ENCODE assay signal across 13 cellular contexts in the genomic region with DNA sequence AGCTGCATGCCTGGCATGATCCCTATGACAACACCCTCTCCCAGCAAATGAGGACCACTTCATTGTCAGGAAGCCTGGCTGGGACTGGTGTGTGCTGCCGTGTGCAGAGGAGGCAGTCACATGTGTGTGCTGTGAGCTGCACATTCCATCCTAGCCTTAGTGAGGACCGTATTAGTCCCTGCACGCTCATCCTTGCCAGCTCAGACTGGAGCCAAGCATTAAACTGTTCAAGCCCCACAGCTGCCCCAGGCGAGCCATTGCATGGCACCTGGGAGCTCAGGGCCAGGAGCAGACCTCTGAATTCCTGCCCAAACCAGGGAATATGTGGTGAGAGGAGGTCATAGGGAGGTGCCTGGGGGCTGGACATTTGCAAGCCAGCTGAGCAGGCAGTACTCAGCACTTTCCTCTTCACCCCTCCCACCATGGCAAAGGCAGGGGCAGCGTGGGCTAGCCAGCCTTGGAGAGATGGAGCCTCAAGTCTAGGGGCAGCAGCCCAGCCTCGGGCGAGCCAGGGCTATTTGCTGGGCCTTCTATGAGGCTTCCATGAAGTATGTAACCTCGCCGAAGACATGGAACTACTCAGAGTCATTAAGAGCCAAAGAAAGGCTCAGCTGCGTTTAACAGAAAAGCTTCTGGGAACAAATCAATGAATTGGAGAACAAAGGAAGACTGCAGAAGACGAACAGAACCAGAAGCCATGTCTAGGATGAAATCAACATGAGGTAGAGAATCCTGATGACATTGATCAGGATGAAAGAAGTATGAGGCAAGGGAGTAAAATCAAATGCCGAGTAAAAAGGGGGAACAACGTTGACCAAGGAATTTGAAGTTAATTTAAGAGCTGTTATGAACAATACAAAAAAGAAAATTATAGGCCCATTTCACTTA. TPM values are rescaled to one million over a fixed set of nuclear protein-coding genes. Genes with fewer than 3 reads are reported as not detected.
A peak's percentile ranks its signal among the peaks of the same experiment; 100 is the strongest.
DNase-seq lines count a peak whose midpoint lies in the region; ATAC-seq and TF ChIP-seq lines count a peak whose summit lies in the region.
"Had no signal": no experiment of that assay in that cellular context is flagged by ENCODE, and none has a peak within 500 bp of the region (broad histone marks: within the 10 kb centered on the region; RNA-seq: fewer than 3 reads in every experiment).

No MANE protein-coding gene starts in this region.

- ATAC-seq in HG03442 (IDR thresholded peaks at IDR 0.05; ENCODE audit: unreplicated experiment), result no peak

- no peaks in the 10 kb centered on the region for H3K9me3 ChIP-seq in right atrium auricular region

- peaks cover 0 to 54% of the 10 kb centered on the region in 2 donors for H3K4me1 ChIP-seq in right atrium auricular region

- no peaks in the 10 kb centered on the region for H3K36me3 Mint-ChIP-seq in progenitor cell of endocrine pancreas (ENCODE audit: insufficient read depth)

- H3K4me3 Mint-ChIP-seq in progenitor cell of endocrine pancreas (ENCODE audit: low read depth), result no peak overlapping the region

- no peaks in the 10 kb centered on the region for H3K36me3 ChIP-seq in H7 (replicated peaks; ENCODE audit: control insufficient read depth, insufficient read depth, low read length)
- H3K36me3 ChIP-seq in right atrium auricular region, result no peaks in the 10 kb centered on the region

- peaks cover 11% of the 10 kb centered on the region for H3K27me3 Mint-ChIP-seq in progenitor cell of endocrine pancreas

- H3K4me3 ChIP-seq in H7 (ENCODE audit: insufficient read depth, low read depth, low read length) (no peak overlapping the region), right atrium auricular region (no peak overlapping the region)

- DNase-seq in H7, result peak; percentile 19
- peak; percentile 44 for DNase-seq in astrocyte of the hippocampus (ENCODE audit: low read depth, low spot score)
- DNase-seq in right atrium auricular region (ENCODE audit: low spot score), result peak; percentile 76
- no peak for DNase-seq in stimulated activated CD4-positive, alpha-beta T cell treated with anti-CD3 and anti-CD28 coated beads, Interleukin-2, amount 100 ng/mL, for 48 hours
- no peak for DNase-seq in progenitor cell of endocrine pancreas (ENCODE audit: low spot score, unreplicated experiment)
- DNase-seq: DMS53; MM.1S; NK-92 treated with Interleukin-12 subunit alpha and Interleukin-12 subunit beta, amount 100 ng/mL, for 24 hours had no signal

- no peak overlapping the region for H3K27ac Mint-ChIP-seq in progenitor cell of endocrine pancreas

- H3K27ac ChIP-seq in right atrium auricular region (peak overlapping the region; percentile 81), temporal lobe (ENCODE audit: low read depth, low read length) (peak overlapping the region; percentile 30)

- TF ChIP-seq CTCF in right atrium auricular region (IDR thresholded peaks at IDR 0.05) (no peak), progenitor cell of endocrine pancreas (IDR thresholded peaks at IDR 0.05; ENCODE audit: unreplicated experiment) (no peak)

- H3K4me1 Mint-ChIP-seq in progenitor cell of endocrine pancreas (ENCODE audit: low read depth), result no peaks in the 10 kb centered on the region

- H3K27me3 ChIP-seq in H7 (ENCODE audit: control insufficient read depth, insufficient read depth, low read length) (no peaks in the 10 kb centered on the region), right atrium auricular region (no peaks in the 10 kb centered on the region)

- H3K9me3 Mint-ChIP-seq in progenitor cell of endocrine pancreas (ENCODE audit: low read depth), result no peaks in the 10 kb centered on the region

RNA-seq across cellular contexts. Expression of a gene that starts 8.6 kb away (rescaled TPM):
- total RNA-seq in H7 (2014; rRNA removed; shearing (Covaris generic)), result not detected in 2 replicates
- total RNA-seq in right atrium auricular region, result 100 to 1,000 TPM in 1 of 2 donors, 10 to 100 TPM in 1; 85.1 to 118 TPM
- total RNA-seq in temporal lobe, result not detected
- not detected in 2 replicates for total RNA-seq in progenitor cell of endocrine pancreas
- total RNA-seq: activated CD8-positive, alpha-beta memory T cell treated with anti-CD3 and anti-CD28 coated beads for 36 hours; lung microvascular endothelial cell; T-helper 1 cell treated with Interleukin-12 subunit alpha and Interleukin-12 subunit beta and Interleukin-4 antibody, amounts not matched to agents 30 ng/mL and 1 ng/mL, for 36 hours had no signal

RNA-seq across cellular contexts. Expression of a gene that starts 39.0 kb away (rescaled TPM):
- total RNA-seq in H7 (2014; rRNA removed; shearing (Covaris generic)), result 0.14 TPM in 1 of 2 replicates, not detected in the other
- 1 to 10 TPM; 1.4 to 3.7 TPM for total RNA-seq in right atrium auricular region
- not detected for total RNA-seq in temporal lobe
- 0.22 and 0.27 TPM in 2 replicates for total RNA-seq in progenitor cell of endocrine pancreas
- total RNA-seq: lung microvascular endothelial cell had no signal

RNA-seq across cellular contexts. Expression of a gene that starts 55.1 kb away (rescaled TPM):
- 14.9 and 18.9 TPM in 2 replicates for total RNA-seq in H7 (2014; rRNA removed; shearing (Covaris generic))
- total RNA-seq in right atrium auricular region (10 to 100 TPM in 1 of 2 donors, 1 to 10 TPM in 1; 6.3 to 16.7 TPM), temporal lobe (1.5 TPM), progenitor cell of endocrine pancreas (10.7 and 11.4 TPM in 2 replicates)

Comparison
In these comparisons a context has a peak if more than half of its experiments do, and no peak if none do; other contexts are left out.
1. DNase-seq: peak in H7 (single experiment), astrocyte of the hippocampus (single experiment) and right atrium auricular region (single experiment); none in stimulated activated CD4-positive, alpha-beta T cell treated with anti-CD3 and anti-CD28 coated beads, Interleukin-2, amount 100 ng/mL, for 48 hours (0 of 2) and progenitor cell of endocrine pancreas (single experiment).
2. RNA of a gene that starts 8.6 kb away (total RNA-seq): 85.1 to 118 TPM in right atrium auricular region; not detected in progenitor cell of endocrine pancreas, not detected in H7 and not detected in temporal lobe (single experiment); every median in the first group is over 10 times any median in the second.